23 cellular contexts compared by ENCODE assay signal in genomic region chr12:101598483-101598882, GRCh38. TPM values are rescaled to one million over a fixed set of nuclear protein-coding genes. Genes with fewer than 3 reads are reported as not detected.
"Had no signal": no experiment of that assay in that cellular context is flagged by ENCODE, and none has a peak within 500 bp of the region (broad histone marks: within the 10 kb centered on the region; RNA-seq: fewer than 3 reads in every experiment).

No MANE protein-coding gene starts in this region.

- H3K4me2 ChIP-seq: SK-N-SH had no signal

- H3K9ac ChIP-seq: SK-N-SH had no signal

- H3K9me2 ChIP-seq: SK-N-SH had no signal

- H3K27ac ChIP-seq: HL-60, RWPE1 had no signal

- ATAC-seq: Panc1 had no signal

- DNase-seq: KBM-7, MV-4-11, NCI-H1048, NCI-H1105, NCI-H1417, NCI-H1436 treated with DMSO at 0.1 percent for 48 hours, NCI-H1694, NCI-H1930, NCI-H2081, NCI-H2107, NCI-H2227 treated with DMSO at 0.1 percent for 48 hours, NCI-H446, NCI-H510A, NCI-H524 treated with DMSO at 0.1 percent for 48 hours, NCI-H69, NCI-H774, SHP77, SK-N-SH had no signal

- H3K9me3 ChIP-seq: SK-N-SH had no signal

RNA-seq across cellular contexts. Expression of gene MYBPC1, which starts 3.7 kb away (rescaled TPM):
- total RNA-seq: LHCN-M2, SK-MEL-5 had no signal
- polyA plus RNA-seq: SK-N-SH had no signal
